In the genomic region with DNA sequence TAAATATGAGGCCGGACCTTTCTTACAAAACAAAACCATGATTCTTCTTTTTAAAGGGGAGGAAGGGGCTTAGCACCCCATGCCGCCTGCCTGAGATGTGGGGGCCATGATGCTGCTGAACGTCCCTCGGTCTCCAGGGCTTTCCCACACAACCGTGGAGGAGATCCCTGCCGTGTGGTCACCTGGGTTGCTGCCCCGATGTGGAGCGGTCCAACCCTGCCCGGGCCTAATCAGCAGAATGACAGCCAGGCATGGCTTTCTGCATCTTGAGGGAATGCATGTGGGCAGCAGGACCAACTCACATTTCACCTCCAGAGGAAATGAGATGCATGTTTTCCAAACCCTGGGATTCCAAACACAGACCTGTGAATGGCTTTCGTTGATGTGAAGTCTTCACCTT, we compare ENCODE assay signal across 30 cellular contexts. TPM values are rescaled to one million over a fixed set of nuclear protein-coding genes. Genes with fewer than 3 reads are reported as not detected.
DNase-seq lines count a peak whose midpoint lies in the region; ATAC-seq lines count a peak whose summit lies in the region.
"Had no signal": no experiment of that assay in that cellular context is flagged by ENCODE, and none has a peak within 500 bp of the region (broad histone marks: within the 10 kb centered on the region; RNA-seq: fewer than 3 reads in every experiment).

No MANE protein-coding gene starts in this region.

- H3K9ac ChIP-seq in mesenchymal stem cell (ENCODE audit: low read length) = no peak overlapping the region
- H3K9ac ChIP-seq: BLaER1 treated with 17β-estradiol and CSF1 and Interleukin-3, amounts not matched to agents 10 nM and 100 nM had no signal

- H3K9me3 ChIP-seq in right cardiac atrium (ENCODE audit: control insufficient read depth, low read length) = no peaks in the 10 kb centered on the region
- H3K9me3 ChIP-seq in mesenchymal stem cell (ENCODE audit: control insufficient read depth, low read length) = peaks cover 13% of the 10 kb centered on the region

- in situ Hi-C loops in ACHN (cut with HindIII; ENCODE audit: low pct_ligation_motif_present, low pct_unique_long_range_greater_than_20kb, low sequenced_read_pairs) = no loop called here

- no peaks in the 10 kb centered on the region for H3K27me3 ChIP-seq in right cardiac atrium (ENCODE audit: control insufficient read depth, insufficient read depth)
- peaks cover 0 to 13% of the 10 kb centered on the region in 2 experiments for H3K27me3 ChIP-seq in mesenchymal stem cell (ENCODE audit: control insufficient read depth in 1 of 2, insufficient read depth in 1 of 2, low read length in 2 of 2)
- H3K27me3 ChIP-seq: BLaER1 treated with 17β-estradiol and CSF1 and Interleukin-3, amounts not matched to agents 10 nM and 100 nM had no signal

- no peaks in the 10 kb centered on the region for H3K36me3 ChIP-seq in mesenchymal stem cell (ENCODE audit: control insufficient read depth in 1 of 2, insufficient read depth in 2 of 2, low read depth in 1 of 2, low read length in 2 of 2)
- H3K36me3 ChIP-seq: BLaER1 treated with 17β-estradiol and CSF1 and Interleukin-3, amounts not matched to agents 10 nM and 100 nM had no signal

- H3K4ac ChIP-seq in mesenchymal stem cell (ENCODE audit: low read depth in 1 of 2, low read length in 2 of 2) = no peak overlapping the region

- no peak overlapping the region for H2BK120ac ChIP-seq in mesenchymal stem cell (ENCODE audit: low read depth, low read length)

- no peak overlapping the region for H2BK15ac ChIP-seq in mesenchymal stem cell (ENCODE audit: low read depth, poor library complexity, severe bottlenecking)

- H3K4me2 ChIP-seq in mesenchymal stem cell (ENCODE audit: low read length, poor library complexity, severe bottlenecking) = no peak overlapping the region
- H3K4me2 ChIP-seq: BLaER1 treated with 17β-estradiol and CSF1 and Interleukin-3, amounts not matched to agents 10 nM and 100 nM had no signal

- WGBS in right cardiac atrium = 65% methylated on average over 10 of the region's 10 CpGs
- 86% methylated on average over 10 of the region's 10 CpGs for WGBS in mesenchymal stem cell

- no peak overlapping the region for H2BK12ac ChIP-seq in mesenchymal stem cell (ENCODE audit: low read length in 2 of 2)

- H3K4me3 ChIP-seq in right cardiac atrium (ENCODE audit: low read length) (no peak overlapping the region), mesenchymal stem cell (ENCODE audit: insufficient read depth in 1 of 2, low read depth in 1 of 2, low read length in 2 of 2) (no peak overlapping the region)
- H3K4me3 ChIP-seq: BLaER1 treated with 17β-estradiol and CSF1 and Interleukin-3, amounts not matched to agents 10 nM and 100 nM had no signal

- no peaks in the 10 kb centered on the region for H3K79me1 ChIP-seq in mesenchymal stem cell (replicated peaks; ENCODE audit: low read length, poor library complexity, severe bottlenecking)

- no peak overlapping the region for H4K91ac ChIP-seq in mesenchymal stem cell (ENCODE audit: low read length)

- no peak overlapping the region for H2AK5ac ChIP-seq in mesenchymal stem cell (ENCODE audit: low read length, severe bottlenecking)

- H3K23ac ChIP-seq in mesenchymal stem cell (ENCODE audit: low read length in 2 of 2) = no peak overlapping the region

- ATAC-seq in left cardiac atrium = no peak
- ATAC-seq in right cardiac atrium = no peak
- no peak for ATAC-seq in HG02885 (IDR thresholded peaks at IDR 0.05; ENCODE audit: poor library complexity, unreplicated experiment)
- ATAC-seq: HCT116, HepG2, Panc1 had no signal

- H3K27ac ChIP-seq in right cardiac atrium (ENCODE audit: low read length) (no peak overlapping the region), mesenchymal stem cell (ENCODE audit: low read length, poor library complexity, severe bottlenecking) (no peak overlapping the region)
- H3K27ac ChIP-seq: BLaER1 treated with 17β-estradiol and CSF1 and Interleukin-3, amounts not matched to agents 10 nM and 100 nM; RWPE1 had no signal

- no peak overlapping the region for H3K14ac ChIP-seq in mesenchymal stem cell (ENCODE audit: low read length in 2 of 2)

- H4K8ac ChIP-seq in mesenchymal stem cell (ENCODE audit: low read length) = no peak overlapping the region

- no peak overlapping the region for H2BK5ac ChIP-seq in mesenchymal stem cell (ENCODE audit: low read depth, low read length, poor library complexity, severe bottlenecking)

- peak overlapping the region; percentile 44 for H2AFZ ChIP-seq in mesenchymal stem cell (ENCODE audit: low read depth, low read length)

- peak; percentile 3 for DNase-seq in left cardiac atrium
- no peak for DNase-seq in right cardiac atrium
- no peak for DNase-seq in mesenchymal stem cell
- DNase-seq in posterior vena cava (ENCODE audit: low spot score) = peak; percentile 52
- DNase-seq in ACHN = no peak
- DNase-seq in OCI-M1 (lab: John Stamatoyannopoulos, UW) = no peak
- DNase-seq: CD4-positive, alpha-beta T cell; GDM1; Kasumi-1; NCI-H1092 treated with DMSO at 0.1 percent for 48 hours; NCI-H1436; NCI-H187; NCI-H2081 treated with DMSO at 0.1 percent for 48 hours; NCI-H2171; NCI-H226; NCI-H510A; NCI-H69; SHP77 had no signal

- H3K4me1 ChIP-seq in right cardiac atrium (ENCODE audit: control insufficient read depth, insufficient read depth, low read length) (no peaks in the 10 kb centered on the region), mesenchymal stem cell (ENCODE audit: control insufficient read depth, insufficient read depth, low read depth, low read length) (no peaks in the 10 kb centered on the region)
- H3K4me1 ChIP-seq: BLaER1 treated with 17β-estradiol and CSF1 and Interleukin-3, amounts not matched to agents 10 nM and 100 nM had no signal

- no peak overlapping the region for H3K18ac ChIP-seq in mesenchymal stem cell (ENCODE audit: low read depth in 1 of 2, low read length in 2 of 2)

- intact Hi-C loops in left cardiac atrium (cut with DNase I) (no loop called here), right cardiac atrium (cut with DNase I) (no loop called here), posterior vena cava (cut with DNase I) (no loop called here)

RNA-seq across cellular contexts. Expression of a gene that starts 48.9 kb away (rescaled TPM):
- total RNA-seq in left cardiac atrium (10 to 100 TPM; 26.6 to 66.7 TPM), right cardiac atrium (100 to 1,000 TPM in 3 of 4 donors, 10 to 100 TPM in 1; 56.5 to 117 (median 104) TPM), posterior vena cava (1 to 10 TPM; 1.4 to 5.9 TPM)
- polyA plus RNA-seq in right cardiac atrium = 153 TPM
- polyA plus RNA-seq in mesenchymal stem cell (2013, experiment 1 of 2) = not detected
- polyA plus RNA-seq in mesenchymal stem cell (2013, experiment 2 of 2) = not detected
- total RNA-seq: A172; CD4-positive, alpha-beta T cell; H1; HepG2; HT1080; M059J; SK-MEL-5 had no signal
- polyA plus RNA-seq: AG04450, H1, HepG2 had no signal

Comparison
In these comparisons a context has a peak if more than half of its experiments do, and no peak if none do; other contexts are left out.
1. DNase-seq: peak in left cardiac atrium (single experiment) and posterior vena cava (single experiment); none in right cardiac atrium (0 of 3), mesenchymal stem cell (single experiment), ACHN (single experiment) and OCI-M1 (single experiment).
2. RNA of a gene that starts 48.9 kb away (total RNA-seq): 56.5 to 117 TPM in right cardiac atrium and 26.6 to 66.7 TPM in left cardiac atrium; 1.4 to 5.9 TPM in posterior vena cava; every median in the first group is over 4 times any median in the second.